8 cellular contexts compared by ENCODE assay signal in genomic region chr10:21525367-21526183, GRCh38. TPM values are rescaled to one million over a fixed set of nuclear protein-coding genes. Genes with fewer than 3 reads are reported as not detected.
DNase-seq lines count a peak whose midpoint lies in the region; ATAC-seq and TF ChIP-seq lines count a peak whose summit lies in the region.

Gene SKIDA1, minus strand, starts transcription at chr10:21525682. Its CDS starts 7,860 bp downstream, at chr10:21517822.

- H3K27ac ChIP-seq in HCT116 (ENCODE audit: low read depth, low read length) (peak within 1 kb of the TSS; percentile 91), SJSA1 (peak within 1 kb of the TSS; percentile 91)

- TSS peak; percentile 44 for BruUV-seq in HCT116 (replicated peaks; lab: Mats Ljungman, UMichigan)

- TF ChIP-seq CTCF in HCT116 (IDR thresholded peaks at IDR 0.05 in 2 of 3, conservative IDR thresholded peaks at IDR 0.05 in 1 of 3; ENCODE audit: borderline replicate concordance in 1 of 3, insufficient read depth in 1 of 3, low read depth in 2 of 3, low read length in 2 of 3), result no peak
- no peak for TF ChIP-seq CTCF in osteocyte (IDR thresholded peaks at IDR 0.05)

- peak within 1 kb of the TSS; percentile 52 to 56 for H3K4me3 ChIP-seq in HCT116 (replicated peaks in 1 of 2; ENCODE audit: low read depth in 1 of 2, low read length in 2 of 2)
- H3K4me3 ChIP-seq in SJSA1, result peak within 1 kb of the TSS; percentile 64
- peak within 1 kb of the TSS; percentile 91 for H3K4me3 ChIP-seq in adipocyte (ENCODE audit: low read length)

- no peak for TF ChIP-seq RAD21 in HCT116 (IDR thresholded peaks at IDR 0.05; ENCODE audit: low read depth)

- H3K27me3 ChIP-seq in HCT116 (ENCODE audit: insufficient read depth, low read length), result no peaks in the 10 kb centered on the region
- H3K27me3 ChIP-seq in SJSA1 (replicated peaks), result no peaks in the 10 kb centered on the region
- H3K27me3 ChIP-seq in adipocyte (replicated peaks; ENCODE audit: control insufficient read depth, insufficient read depth, low read length), result no peaks in the 10 kb centered on the region

- intact Hi-C loops in HCT116 (cut with micrococcal nuclease) (loop anchor here (2.0 kb wide), 1 partner anchor 29 kb away; no protein-coding TSS in a partner anchor), Right ventricle myocardium superior (cut with DNase I) (no loop called here)

- no peak for TF ChIP-seq POLR2A in HCT116 (IDR thresholded peaks at IDR 0.05; ENCODE audit: borderline replicate concordance, extremely low read depth, insufficient read depth, insufficient read length)

- CTCF ChIA-PET in HCT116 (lab: Charles Lee), result no interaction called here

- no peaks in the 10 kb centered on the region for H3K27me3 Mint-ChIP-seq in osteocyte (ENCODE audit: unreplicated experiment)

- H3K4me1 ChIP-seq in HCT116 (ENCODE audit: control insufficient read depth in 1 of 2, insufficient read depth in 2 of 2, low read length in 2 of 2) (peaks cover 9 to 57% of the 10 kb centered on the region in 2 experiments), SJSA1 (replicated peaks) (peaks cover 17% of the 10 kb centered on the region), adipocyte (ENCODE audit: control insufficient read depth, insufficient read depth, low read length) (peaks cover 21% of the 10 kb centered on the region)

- H3K36me3 ChIP-seq in HCT116 (ENCODE audit: control insufficient read depth in 1 of 2, insufficient read depth in 2 of 2, low read length in 2 of 2), result no peaks in the 10 kb centered on the region
- H3K36me3 ChIP-seq in SJSA1, result no peaks in the 10 kb centered on the region
- H3K36me3 ChIP-seq in adipocyte (ENCODE audit: control insufficient read depth, insufficient read depth, low read length, severe bottlenecking), result no peaks in the 10 kb centered on the region

- peak within 1 kb of the TSS; percentile 86 for H3K9ac ChIP-seq in HCT116 (ENCODE audit: low read length)
- peak within 1 kb of the TSS; percentile 98 for H3K9ac ChIP-seq in adipocyte (ENCODE audit: low read length)

- POLR2A ChIA-PET in HCT116 (lab: Charles Lee), result interaction anchor here (0.7 kb wide), 2 partner anchors 46 to 1138 kb away, joined by 3 to 6 read pairs; no protein-coding TSS in a partner anchor

- H3K9me3 Mint-ChIP-seq in osteocyte (ENCODE audit: unreplicated experiment), result no peaks in the 10 kb centered on the region

- H3K4me3 Mint-ChIP-seq in osteocyte (ENCODE audit: unreplicated experiment), result peak within 1 kb of the TSS; percentile 83

- no peaks in the 10 kb centered on the region for H3K9me2 ChIP-seq in HCT116 (ENCODE audit: insufficient read depth)

- DNase-seq in ELF-1 (ENCODE audit: low read depth, low spot score) (peak; percentile 94), HCT116 (ENCODE audit: low read depth, low spot score) (no peak), NAMALWA (ENCODE audit: low spot score) (peak; percentile 79), SJSA1 (ENCODE audit: low read depth in 1 of 2, low spot score in 2 of 2) (peak; percentile 88 to 90), adipocyte (ENCODE audit: low read depth) (peak; percentile 90), Right ventricle myocardium superior (peak; percentile 92), osteocyte (ENCODE audit: extremely low spot score, unreplicated experiment) (no peak), GM19238 (ENCODE audit: insufficient read length, low spot score) (no peak)

- H3K4me2 ChIP-seq in HCT116 (ENCODE audit: low read length), result peak within 1 kb of the TSS; percentile 88

- H2AFZ ChIP-seq in HCT116 (ENCODE audit: low read depth, low read length, poor library complexity, severe bottlenecking), result peak within 1 kb of the TSS; percentile 55

- H3K9me3 ChIP-seq in HCT116 (ENCODE audit: control insufficient read depth in 1 of 2, insufficient read depth in 1 of 2, low read depth in 1 of 2, low read length in 2 of 2) (no peaks in the 10 kb centered on the region), SJSA1 (replicated peaks) (no peaks in the 10 kb centered on the region), adipocyte (ENCODE audit: control insufficient read depth, low read length) (no peaks in the 10 kb centered on the region)

- no peaks in the 10 kb centered on the region for H3K36me3 Mint-ChIP-seq in osteocyte (ENCODE audit: unreplicated experiment)

- ATAC-seq in HCT116 (peak; percentile 69), Right ventricle myocardium superior (ENCODE audit: poor library complexity) (peak; percentile 87)

- no peaks in the 10 kb centered on the region for H3K79me2 ChIP-seq in HCT116 (ENCODE audit: insufficient read depth, low read length)

- H4K20me1 ChIP-seq in HCT116 (ENCODE audit: insufficient read depth), result no peaks in the 10 kb centered on the region

- RAD21 ChIA-PET in HCT116 (lab: Charles Lee; ENCODE audit: low non-redundant PET in 1 of 2, low total read pairs in 2 of 2, uncharacterized antibody in 2 of 2, unreplicated experiment in 2 of 2), result interaction anchor here in 1 of 2 experiments (1.1 kb wide), 1 partner anchor 29 kb away, joined by 3 read pairs; no protein-coding TSS in a partner anchor

- peak within 1 kb of the TSS; percentile 99 for H3K27ac Mint-ChIP-seq in osteocyte (ENCODE audit: unreplicated experiment)

- peaks cover 53% of the 10 kb centered on the region for H3K4me1 Mint-ChIP-seq in osteocyte (ENCODE audit: unreplicated experiment)

TF ChIP-seq in HCT116, 20 proteins besides CTCF, POLR2A, EP300 and RAD21 (continues in another document):
- TF ChIP-seq SIN3A (IDR thresholded peaks at IDR 0.05; ENCODE audit: low read depth), result no peak
- no peak for TF ChIP-seq ZNF274 (IDR thresholded peaks at IDR 0.05; ENCODE audit: low read depth, low read length)
- no peak for TF ChIP-seq ELF1 (IDR thresholded peaks at IDR 0.05; ENCODE audit: borderline replicate concordance, low read depth)
- no peak for TF ChIP-seq ZFX (IDR thresholded peaks at IDR 0.05)
- TF ChIP-seq EZH2 (IDR thresholded peaks at IDR 0.05), result no peak
- TF ChIP-seq FOSL1 (IDR thresholded peaks at IDR 0.05; ENCODE audit: low read depth), result no peak
- no peak; the same call in 1 of the 2 replicates for TF ChIP-seq JUND (IDR thresholded peaks at IDR 0.05)
- TF ChIP-seq, protein P1, sequence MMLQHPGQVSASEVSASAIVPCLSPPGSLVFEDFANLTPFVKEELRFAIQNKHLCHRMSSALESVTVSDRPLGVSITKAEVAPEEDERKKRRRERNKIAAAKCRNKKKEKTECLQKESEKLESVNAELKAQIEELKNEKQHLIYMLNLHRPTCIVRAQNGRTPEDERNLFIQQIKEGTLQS (IDR thresholded peaks at IDR 0.05), result no peak
- no peak for TF ChIP-seq SRF (IDR thresholded peaks at IDR 0.05; ENCODE audit: low read depth)
- peak; percentile 72; the same call in 1 of the 2 replicates for TF ChIP-seq EGR1 (IDR thresholded peaks at IDR 0.05; ENCODE audit: low read depth)
- TF ChIP-seq EZH2phosphoT487 (IDR thresholded peaks at IDR 0.05; ENCODE audit: borderline replicate concordance), result no peak
- TF ChIP-seq POLR2AphosphoS5 (IDR thresholded peaks at IDR 0.05; ENCODE audit: low read depth, low read length), result peak; percentile 60
- peak; percentile 57 for TF ChIP-seq YY1 (IDR thresholded peaks at IDR 0.05; ENCODE audit: extremely low read depth, insufficient replicate concordance, low read depth, low read length)
- no peak for TF ChIP-seq TCF7L2 (IDR thresholded peaks at IDR 0.05; ENCODE audit: borderline replicate concordance, extremely low read depth, insufficient read depth, insufficient read length)
- TF ChIP-seq, protein P2, sequence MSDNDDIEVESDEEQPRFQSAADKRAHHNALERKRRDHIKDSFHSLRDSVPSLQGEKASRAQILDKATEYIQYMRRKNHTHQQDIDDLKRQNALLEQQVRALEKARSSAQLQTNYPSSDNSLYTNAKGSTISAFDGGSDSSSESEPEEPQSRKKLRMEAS (IDR thresholded peaks at IDR 0.05), result peak; percentile 72
- TF ChIP-seq, protein P3, sequence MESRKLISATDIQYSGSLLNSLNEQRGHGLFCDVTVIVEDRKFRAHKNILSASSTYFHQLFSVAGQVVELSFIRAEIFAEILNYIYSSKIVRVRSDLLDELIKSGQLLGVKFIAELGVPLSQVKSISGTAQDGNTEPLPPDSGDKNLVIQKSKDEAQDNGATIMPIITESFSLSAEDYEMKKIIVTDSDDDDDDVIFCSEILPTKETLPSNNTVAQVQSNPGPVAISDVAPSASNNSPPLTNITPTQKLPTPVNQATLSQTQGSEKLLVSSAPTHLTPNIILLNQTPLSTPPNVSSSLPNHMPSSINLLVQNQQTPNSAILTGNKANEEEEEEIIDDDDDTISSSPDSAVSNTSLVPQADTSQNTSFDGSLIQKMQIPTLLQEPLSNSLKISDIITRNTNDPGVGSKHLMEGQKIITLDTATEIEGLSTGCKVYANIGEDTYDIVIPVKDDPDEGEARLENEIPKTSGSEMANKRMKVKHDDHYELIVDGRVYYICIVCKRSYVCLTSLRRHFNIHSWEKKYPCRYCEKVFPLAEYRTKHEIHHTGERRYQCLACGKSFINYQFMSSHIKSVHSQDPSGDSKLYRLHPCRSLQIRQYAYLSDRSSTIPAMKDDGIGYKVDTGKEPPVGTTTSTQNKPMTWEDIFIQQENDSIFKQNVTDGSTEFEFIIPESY (IDR thresholded peaks at IDR 0.05; ENCODE audit: extremely low read depth, insufficient replicate concordance, low read length), result peak; percentile 13
- TF ChIP-seq SP1 (IDR thresholded peaks at IDR 0.05; ENCODE audit: low read depth), result no peak
- no peak for TF ChIP-seq CBX3 (IDR thresholded peaks at IDR 0.05; ENCODE audit: low read depth)
- TF ChIP-seq CEBPB (IDR thresholded peaks at IDR 0.05; ENCODE audit: low read depth), result no peak

RNA-seq across cellular contexts. Expression of gene SKIDA1, which starts in this region (rescaled TPM):
- total RNA-seq in HCT116 (2021; ENCODE audit: unreplicated experiment), result 0.34 TPM
- 0.12 and 0.20 TPM in 2 replicates for polyA plus RNA-seq in HCT116 (2012)
- 0.72 and 1.7 TPM in 2 replicates for total RNA-seq in SJSA1 (2014; rRNA removed; shearing (Covaris generic))
- total RNA-seq in Right ventricle myocardium superior, result 3.3 TPM
- 4.3 and 4.9 TPM in 2 replicates for total RNA-seq in osteocyte

Comparison
In these comparisons a context has a peak if more than half of its experiments do, and no peak if none do; other contexts are left out.
1. Peak in ATAC-seq, H3K4me3 ChIP-seq, H3K27ac ChIP-seq, H3K9ac ChIP-seq and H3K4me2 ChIP-seq in HCT116; RNA of the gene not detected or under 1 TPM.
2. DNase-seq: peak in ELF-1 (single experiment), NAMALWA (single experiment), SJSA1 (2 of 2), adipocyte (single experiment) and Right ventricle myocardium superior (single experiment); none in HCT116 (single experiment), osteocyte (single experiment) and GM19238 (single experiment).
3. Peak in every context shown above with its lines, with median percentiles within 50 percentile points of each other: H3K4me3 ChIP-seq.